27 cellular contexts compared by ENCODE assay signal in the genomic region with DNA sequence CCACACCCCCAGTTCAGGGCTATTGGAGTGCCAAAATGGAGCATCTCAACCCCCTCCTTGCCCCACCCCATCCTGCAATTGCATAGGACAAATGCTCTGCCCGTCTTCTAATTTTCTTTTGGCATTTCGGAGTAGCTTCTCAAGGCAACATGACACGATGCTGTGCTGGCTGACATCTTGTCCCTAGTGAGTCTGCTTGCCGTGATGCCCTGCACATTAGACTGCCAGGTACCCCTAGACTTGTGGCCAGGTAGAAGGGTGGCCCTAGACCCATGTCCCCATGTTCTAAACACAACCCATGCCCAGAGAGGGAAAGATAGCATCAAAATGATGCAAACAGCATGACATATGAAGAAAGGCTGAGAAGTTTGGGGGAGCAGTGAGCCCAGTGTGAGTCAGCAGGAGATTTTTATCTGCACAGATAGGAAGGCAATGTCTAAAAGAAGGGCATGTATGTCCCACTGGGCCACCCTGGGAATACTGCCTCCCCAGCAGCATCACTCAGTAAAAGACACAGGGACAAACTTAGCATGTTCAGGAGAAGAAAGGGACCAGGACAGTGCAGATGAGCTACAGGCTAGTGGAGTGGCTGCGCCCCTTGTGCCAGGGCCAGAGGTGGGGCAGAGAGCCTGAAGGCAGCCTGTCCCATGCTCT. TPM values are rescaled to one million over a fixed set of nuclear protein-coding genes. Genes with fewer than 3 reads are reported as not detected.
A peak's percentile ranks its signal among the peaks of the same experiment; 100 is the strongest.
DNase-seq lines count a peak whose midpoint lies in the region; ATAC-seq and TF ChIP-seq lines count a peak whose summit lies in the region.
"Had no signal": no experiment of that assay in that cellular context is flagged by ENCODE, and none has a peak within 500 bp of the region (broad histone marks: within the 10 kb centered on the region; RNA-seq: fewer than 3 reads in every experiment).

No MANE protein-coding gene starts in this region.

- CTCF ChIA-PET in SK-N-SH (lab: Yijun Ruan, JAX): no interaction called here

- peaks cover 13% of the 10 kb centered on the region for H3F3A ChIP-seq in SK-N-SH (replicated peaks; ENCODE audit: insufficient read depth)

- H3K36me3 Mint-ChIP-seq in activated T-cell treated with anti-CD3 and anti-CD28 coated beads, Interleukin-2, amount 50 U/mL, for 72 hours (ENCODE audit: insufficient read depth in 2 of 2): no peaks in the 10 kb centered on the region
- H3K36me3 Mint-ChIP-seq in stimulated activated memory B cell treated with anti-CD40 and anti-IgM and Interleukin-4, amounts not matched to agents 10 μg/mL and 1 μg/mL and 100 μg/mL, for 72 hours: no peaks in the 10 kb centered on the region
- H3K36me3 Mint-ChIP-seq: stimulated activated effector memory CD8-positive, alpha-beta T cell treated with anti-CD3 and anti-CD28 coated beads, Interleukin-12 subunit alpha, Interleukin-12 subunit beta, amount 100 ng/mL, for 72 hours had no signal

- H3K9me3 ChIP-seq in SK-N-SH: no peaks in the 10 kb centered on the region
- H3K9me3 ChIP-seq in upper lobe of right lung: no peaks in the 10 kb centered on the region
- H3K9me3 ChIP-seq: Caco-2, Peyer's patch, upper lobe of left lung had no signal

- intact Hi-C loops in upper lobe of right lung (cut with DNase I): no loop called here

- H3K27me3 ChIP-seq in SK-N-SH (ENCODE audit: insufficient read depth): no peaks in the 10 kb centered on the region
- no peaks in the 10 kb centered on the region for H3K27me3 ChIP-seq in upper lobe of right lung
- H3K27me3 ChIP-seq: hepatocyte, Peyer's patch, upper lobe of left lung had no signal

- TF ChIP-seq RAD21 in SK-N-SH (IDR thresholded peaks at IDR 0.05; ENCODE audit: low read length): no peak

- H3K9me2 ChIP-seq in SK-N-SH: no peaks in the 10 kb centered on the region

- TF ChIP-seq CTCF in SK-N-SH (IDR thresholded peaks at IDR 0.05) (no peak), fibroblast of villous mesenchyme (IDR thresholded peaks at IDR 0.05; ENCODE audit: insufficient read depth, low read depth, low read length) (no peak), upper lobe of right lung (IDR thresholded peaks at IDR 0.05) (no peak)

- no peak overlapping the region for H3K4me3 ChIP-seq in SK-N-SH (ENCODE audit: low read depth in 2 of 2, low read length in 1 of 2)
- H3K4me3 ChIP-seq in fibroblast of villous mesenchyme (ENCODE audit: low read depth, low read length): no peak overlapping the region
- H3K4me3 ChIP-seq in upper lobe of right lung: no peak overlapping the region
- H3K4me3 ChIP-seq: hepatocyte, Peyer's patch, upper lobe of left lung had no signal

- H3K27me3 Mint-ChIP-seq in activated T-cell treated with anti-CD3 and anti-CD28 coated beads, Interleukin-2, amount 50 U/mL, for 72 hours (ENCODE audit: low read depth): peaks cover 33% of the 10 kb centered on the region
- peaks cover 18% of the 10 kb centered on the region for H3K27me3 Mint-ChIP-seq in stimulated activated memory B cell treated with anti-CD40 and anti-IgM and Interleukin-4, amounts not matched to agents 10 μg/mL and 1 μg/mL and 100 μg/mL, for 72 hours
- H3K27me3 Mint-ChIP-seq: activated B cell treated with CpG ODN at 0.5 μM for 24 hours; activated naive CD8-positive, alpha-beta T cell treated with anti-CD3 and anti-CD28 coated beads, Interleukin-2, amount 50 U/mL, for 24 hours had no signal

- peak; percentile 70 to 75 for ATAC-seq in activated T-cell treated with anti-CD3 and anti-CD28 coated beads, Interleukin-2, amount 50 U/mL, for 72 hours (replicated peaks in 1 of 2)
- ATAC-seq in upper lobe of right lung: peak; percentile 21
- ATAC-seq in HG02678 (IDR thresholded peaks at IDR 0.05; ENCODE audit: unreplicated experiment): no peak
- no peak for ATAC-seq in stimulated activated memory B cell treated with anti-CD40 and anti-IgM and Interleukin-4, amounts not matched to agents 10 μg/mL and 1 μg/mL and 100 μg/mL, for 72 hours
- ATAC-seq: activated naive CD8-positive, alpha-beta T cell treated with anti-CD3 and anti-CD28 coated beads, Interleukin-2, amount 50 U/mL, for 24 hours; activated T-helper 17 cell treated with anti-CD3 and anti-CD28 coated beads, Interleukin-2, amount 50 U/mL, for 72 hours; stimulated activated effector memory CD8-positive, alpha-beta T cell treated with anti-CD3 and anti-CD28 coated beads, Interleukin-12 subunit alpha, Interleukin-12 subunit beta, amount 100 ng/mL, for 72 hours had no signal

- peak overlapping the region; percentile 54; the same call in 1 of the 2 replicates for H3K4me2 ChIP-seq in SK-N-SH
- H3K4me2 ChIP-seq: hepatocyte had no signal

- H3K79me2 ChIP-seq in SK-N-SH (ENCODE audit: insufficient read depth): no peaks in the 10 kb centered on the region; the same call in 1 of the 2 replicates
- H3K79me2 ChIP-seq: hepatocyte had no signal

- POLR2A ChIA-PET in SK-N-SH (lab: Yijun Ruan, JAX): no interaction called here

- H3K4me1 ChIP-seq in SK-N-SH (ENCODE audit: control insufficient read depth in 1 of 2, insufficient read depth in 2 of 2, low read depth in 1 of 2, low read length in 1 of 2) (peaks cover 23 to 57% of the 10 kb centered on the region in 2 experiments), upper lobe of right lung (no peaks in the 10 kb centered on the region)
- H3K4me1 ChIP-seq: Caco-2 had no signal

- 90% methylated on average over 5 of the region's 5 CpGs for WGBS in SK-N-SH (ENCODE audit: low lambda C conversion rate)

- H3K27ac ChIP-seq in SK-N-SH (ENCODE audit: low read depth in 2 of 2, low read length in 1 of 2) (peak overlapping the region in 1 of 2 experiments; percentile 65; a peak in 1 of 4 replicates), upper lobe of right lung (no peak overlapping the region)
- H3K27ac ChIP-seq: hepatocyte, HL-60, Peyer's patch, upper lobe of left lung had no signal

- H3K9ac ChIP-seq in SK-N-SH: no peak overlapping the region

- H4K20me1 ChIP-seq in SK-N-SH (ENCODE audit: insufficient read depth): no peaks in the 10 kb centered on the region

- TF ChIP-seq EP300 in SK-N-SH (IDR thresholded peaks at IDR 0.05; ENCODE audit: borderline replicate concordance in 1 of 2, low read depth in 1 of 2, low read length in 1 of 2): peak in 1 of 2 experiments; percentile 28; a peak in 1 of 4 replicates

- H3K4me3 Mint-ChIP-seq in activated T-cell treated with anti-CD3 and anti-CD28 coated beads, Interleukin-2, amount 50 U/mL, for 72 hours: no peak overlapping the region
- no peak overlapping the region for H3K4me3 Mint-ChIP-seq in stimulated activated memory B cell treated with anti-CD40 and anti-IgM and Interleukin-4, amounts not matched to agents 10 μg/mL and 1 μg/mL and 100 μg/mL, for 72 hours
- H3K4me3 Mint-ChIP-seq: activated B cell treated with CpG ODN at 0.5 μM for 24 hours; activated naive CD8-positive, alpha-beta T cell treated with anti-CD3 and anti-CD28 coated beads, Interleukin-2, amount 50 U/mL, for 24 hours; activated T-helper 17 cell treated with anti-CD3 and anti-CD28 coated beads, Interleukin-2, amount 50 U/mL, for 72 hours; nephron; stimulated activated effector memory CD8-positive, alpha-beta T cell treated with anti-CD3 and anti-CD28 coated beads, Interleukin-12 subunit alpha, Interleukin-12 subunit beta, amount 100 ng/mL, for 72 hours had no signal

- peak in 1 of 2 donors; percentile 6 for DNase-seq in activated T-cell treated with anti-CD3 and anti-CD28 coated beads, Interleukin-2, amount 50 U/mL, for 72 hours
- DNase-seq in activated T-cell treated with anti-CD3 and anti-CD28 coated beads, Interleukin-2, amount 50 U/mL, for 48 hours: no peak
- no peak for DNase-seq in SK-N-SH
- peak; percentile 61 for DNase-seq in fibroblast of villous mesenchyme (ENCODE audit: low read depth)
- DNase-seq in upper lobe of right lung: no peak
- DNase-seq in NCI-H1930 (lab: John Stamatoyannopoulos, UW): no peak
- DNase-seq: activated B cell treated with CpG ODN at 0.5 μM for 24 hours; activated CD8-positive, alpha-beta memory T cell treated with anti-CD3 and anti-CD28 coated beads for 24 hours; activated naive CD8-positive, alpha-beta T cell treated with anti-CD3 and anti-CD28 coated beads, Interleukin-2, amount 50 U/mL, for 24 hours; Caco-2; central memory CD4-positive, alpha-beta T cell; effector CD8-positive, alpha-beta T cell; GOT3; kidney; mesendoderm; NCI-H1105; NCI-H2171 treated with DMSO at 0.1 percent for 48 hours; Peyer's patch; T-helper 1 cell had no signal

- peaks cover 14% of the 10 kb centered on the region for H3K4me1 Mint-ChIP-seq in activated T-cell treated with anti-CD3 and anti-CD28 coated beads, Interleukin-2, amount 50 U/mL, for 72 hours (ENCODE audit: low read depth)
- H3K4me1 Mint-ChIP-seq in stimulated activated memory B cell treated with anti-CD40 and anti-IgM and Interleukin-4, amounts not matched to agents 10 μg/mL and 1 μg/mL and 100 μg/mL, for 72 hours: peaks cover 21% of the 10 kb centered on the region
- H3K4me1 Mint-ChIP-seq: activated T-helper 17 cell treated with anti-CD3 and anti-CD28 coated beads, Interleukin-2, amount 50 U/mL, for 72 hours; stimulated activated effector memory CD8-positive, alpha-beta T cell treated with anti-CD3 and anti-CD28 coated beads, Interleukin-12 subunit alpha, Interleukin-12 subunit beta, amount 100 ng/mL, for 72 hours had no signal

- no peak overlapping the region for H3K27ac Mint-ChIP-seq in activated T-cell treated with anti-CD3 and anti-CD28 coated beads, Interleukin-2, amount 50 U/mL, for 72 hours
- no peak overlapping the region for H3K27ac Mint-ChIP-seq in stimulated activated memory B cell treated with anti-CD40 and anti-IgM and Interleukin-4, amounts not matched to agents 10 μg/mL and 1 μg/mL and 100 μg/mL, for 72 hours
- H3K27ac Mint-ChIP-seq: activated B cell treated with CpG ODN at 0.5 μM for 24 hours; activated naive CD8-positive, alpha-beta T cell treated with anti-CD3 and anti-CD28 coated beads, Interleukin-2, amount 50 U/mL, for 24 hours; activated T-helper 17 cell treated with anti-CD3 and anti-CD28 coated beads, Interleukin-2, amount 50 U/mL, for 72 hours; stimulated activated effector memory CD8-positive, alpha-beta T cell treated with anti-CD3 and anti-CD28 coated beads, Interleukin-12 subunit alpha, Interleukin-12 subunit beta, amount 100 ng/mL, for 72 hours had no signal

- H3K9me3 Mint-ChIP-seq in activated T-cell treated with anti-CD3 and anti-CD28 coated beads, Interleukin-2, amount 50 U/mL, for 72 hours: no peaks in the 10 kb centered on the region
- H3K9me3 Mint-ChIP-seq in stimulated activated memory B cell treated with anti-CD40 and anti-IgM and Interleukin-4, amounts not matched to agents 10 μg/mL and 1 μg/mL and 100 μg/mL, for 72 hours: no peaks in the 10 kb centered on the region
- H3K9me3 Mint-ChIP-seq: activated B cell treated with CpG ODN at 0.5 μM for 24 hours; activated naive CD8-positive, alpha-beta T cell treated with anti-CD3 and anti-CD28 coated beads, Interleukin-2, amount 50 U/mL, for 24 hours; activated T-helper 17 cell treated with anti-CD3 and anti-CD28 coated beads, Interleukin-2, amount 50 U/mL, for 72 hours; nephron; stimulated activated effector memory CD8-positive, alpha-beta T cell treated with anti-CD3 and anti-CD28 coated beads, Interleukin-12 subunit alpha, Interleukin-12 subunit beta, amount 100 ng/mL, for 72 hours had no signal

- H2AFZ ChIP-seq in SK-N-SH (ENCODE audit: low read depth): no peak overlapping the region
- H2AFZ ChIP-seq: hepatocyte had no signal

- H3K36me3 ChIP-seq in SK-N-SH (replicated peaks in 1 of 2; ENCODE audit: control insufficient read depth in 1 of 2, insufficient read depth in 2 of 2, low read length in 1 of 2): peaks cover 0 to 4% of the 10 kb centered on the region in 2 experiments
- H3K36me3 ChIP-seq in upper lobe of right lung: no peaks in the 10 kb centered on the region
- H3K36me3 ChIP-seq: upper lobe of left lung had no signal

RNA-seq across cellular contexts. Expression of gene CA12, which starts 36.8 kb away (rescaled TPM):
- 1 to 10 TPM in 1 of 2 donors, under 1 TPM in 1; 0.55 to 2.4 TPM for total RNA-seq in activated T-cell treated with anti-CD3 and anti-CD28 coated beads, Interleukin-2, amount 50 U/mL, for 72 hours
- 39.4 and 44.3 TPM in 2 replicates for polyA plus RNA-seq in SK-N-SH (2012; rRNA removed)
- 32.6 and 41.3 TPM in 2 replicates for polyA plus RNA-seq in SK-N-SH (2012; cell fraction: cytosol; rRNA removed)
- 25.4 and 33.6 TPM in 2 replicates for polyA plus RNA-seq in SK-N-SH (2012; cell fraction: nucleus; rRNA removed)
- total RNA-seq in fibroblast of villous mesenchyme (8.1 and 15.1 TPM in 2 replicates), upper lobe of right lung (6.7 TPM)
- total RNA-seq: activated B cell treated with CpG ODN at 0.5 μM for 24 hours had no signal

Comparison
In these comparisons a context has a peak if more than half of its experiments do, and no peak if none do; other contexts are left out.
1. ATAC-seq: peak in activated T-cell treated with anti-CD3 and anti-CD28 coated beads, Interleukin-2, amount 50 U/mL, for 72 hours (2 of 2) and upper lobe of right lung (single experiment); none in HG02678 (single experiment) and stimulated activated memory B cell treated with anti-CD40 and anti-IgM and Interleukin-4, amounts not matched to agents 10 μg/mL and 1 μg/mL and 100 μg/mL, for 72 hours (single experiment).